ENCODE assay signal across 9 cellular contexts in genomic region chr9:127311239-127311741, GRCh38. TPM values are rescaled to one million over a fixed set of nuclear protein-coding genes. Genes with fewer than 3 reads are reported as not detected.
DNase-seq lines count a peak whose midpoint lies in the region; ATAC-seq and TF ChIP-seq lines count a peak whose summit lies in the region.
"Had no signal": no experiment of that assay in that cellular context is flagged by ENCODE, and none has a peak within 500 bp of the region (broad histone marks: within the 10 kb centered on the region; RNA-seq: fewer than 3 reads in every experiment).

No MANE protein-coding gene starts in this region.

- no peaks in the 10 kb centered on the region for H3K79me2 ChIP-seq in Karpas-422 (ENCODE audit: low read length)

- no peak overlapping the region for H3K27ac Mint-ChIP-seq in activated CD4-positive, alpha-beta memory T cell treated with anti-CD3 and anti-CD28 coated beads, Interleukin-2, amount 10 ng/mL, durations not matched to agents 7 days and 5 days
- H3K27ac Mint-ChIP-seq: memory B cell had no signal

- peak; percentile 64 for ATAC-seq in gastroesophageal sphincter

- peak; percentile 19 for DNase-seq in Caki2 (ENCODE audit: low read depth)
- DNase-seq in Karpas-422: peak; percentile 77
- DNase-seq in activated CD4-positive, alpha-beta memory T cell treated with anti-CD3 and anti-CD28 coated beads, Interleukin-2, amount 10 ng/mL, durations not matched to agents 7 days and 5 days: peak; percentile 42
- DNase-seq in activated effector memory CD4-positive, alpha-beta T cell treated with Interleukin-2 at 50 U/mL for 16 hours: no peak
- DNase-seq in NCI-H526 (lab: John Stamatoyannopoulos, UW): no peak
- no peak for DNase-seq in NCI-H187 treated with DMSO at 0.1 percent for 48 hours (lab: John Stamatoyannopoulos, UW)

- H3K27ac ChIP-seq in Karpas-422 (ENCODE audit: low read length): no peak overlapping the region
- peak overlapping the region; percentile 40 to 69 (median 44) for H3K27ac ChIP-seq in gastroesophageal sphincter
- peak overlapping the region; percentile 56 for H3K27ac ChIP-seq in skeletal muscle tissue (ENCODE audit: low read depth, low read length)

- no peaks in the 10 kb centered on the region for H3K9me3 Mint-ChIP-seq in activated CD4-positive, alpha-beta memory T cell treated with anti-CD3 and anti-CD28 coated beads, Interleukin-2, amount 10 ng/mL, durations not matched to agents 7 days and 5 days
- H3K9me3 Mint-ChIP-seq: memory B cell had no signal

- TF ChIP-seq POLR2A in gastroesophageal sphincter (IDR thresholded peaks at IDR 0.05): no peak

- no peak for TF ChIP-seq EP300 in gastroesophageal sphincter (IDR thresholded peaks at IDR 0.05)

- H3K4me3 Mint-ChIP-seq in activated CD4-positive, alpha-beta memory T cell treated with anti-CD3 and anti-CD28 coated beads, Interleukin-2, amount 10 ng/mL, durations not matched to agents 7 days and 5 days: no peak overlapping the region
- H3K4me3 Mint-ChIP-seq: memory B cell had no signal

- WGBS in gastroesophageal sphincter (ENCODE audit: low coverage in 1 of 2), 2 donors: 8 to 33% methylated on average over 3 to 4 of the region's 5 CpGs

- no peak overlapping the region for H3K4me3 ChIP-seq in Karpas-422 (ENCODE audit: low read length)
- H3K4me3 ChIP-seq in gastroesophageal sphincter: no peak overlapping the region
- peak overlapping the region in 1 of 3 donors; percentile 27 for H3K4me3 ChIP-seq in skeletal muscle tissue (ENCODE audit: low read length in 3 of 3)

- H3K4me2 ChIP-seq in Karpas-422 (ENCODE audit: low read depth, low read length, poor library complexity, severe bottlenecking): no peak overlapping the region

- H3K36me3 ChIP-seq in Karpas-422 (ENCODE audit: insufficient read depth, low read length): no peaks in the 10 kb centered on the region
- H3K36me3 ChIP-seq in gastroesophageal sphincter: peaks cover 0 to 32% of the 10 kb centered on the region in 2 donors
- H3K36me3 ChIP-seq in skeletal muscle tissue (ENCODE audit: control insufficient read depth in 3 of 3, insufficient read depth in 3 of 3, low read length in 3 of 3): peaks cover 0 to 6% (median 3%) of the 10 kb centered on the region in 3 donors

- H3K27me3 Mint-ChIP-seq in activated CD4-positive, alpha-beta memory T cell treated with anti-CD3 and anti-CD28 coated beads, Interleukin-2, amount 10 ng/mL, durations not matched to agents 7 days and 5 days: no peaks in the 10 kb centered on the region
- H3K27me3 Mint-ChIP-seq: memory B cell had no signal

- CTCF ChIA-PET in activated CD4-positive, alpha-beta memory T cell treated with anti-CD3 and anti-CD28 coated beads, Interleukin-2, amount 10 ng/mL, durations not matched to agents 7 days and 5 days (lab: Charles Lee): interaction anchor here (0.7 to 2.3 kb wide), 6 partner anchors 9 to 146 kb away, joined by 3 to 11 read pairs (median 6); partner anchors contain the start of gene SLC2A8

- H3K4me1 ChIP-seq in Karpas-422 (ENCODE audit: low read length) (no peaks in the 10 kb centered on the region), gastroesophageal sphincter (peaks cover 0 to 29% (median 0%) of the 10 kb centered on the region in 3 donors), skeletal muscle tissue (ENCODE audit: control insufficient read depth in 3 of 3, insufficient read depth in 3 of 3, low read length in 3 of 3) (peaks cover 14 to 23% (median 20%) of the 10 kb centered on the region in 3 donors)

- H3K36me3 Mint-ChIP-seq in activated CD4-positive, alpha-beta memory T cell treated with anti-CD3 and anti-CD28 coated beads, Interleukin-2, amount 10 ng/mL, durations not matched to agents 7 days and 5 days (ENCODE audit: low read depth): no peaks in the 10 kb centered on the region

- in situ Hi-C loops in Caki2 (cut with HindIII; ENCODE audit: low pct_unique_long_range_greater_than_20kb, low sequenced_read_pairs): no loop called here

- H4K20me1 ChIP-seq in Karpas-422 (ENCODE audit: insufficient read depth, low read depth, low read length): no peaks in the 10 kb centered on the region

- peak in 3 of 4 experiments; percentile 28 to 47 (median 46) for TF ChIP-seq CTCF in gastroesophageal sphincter (IDR thresholded peaks at IDR 0.05)

- no peak overlapping the region for H3K9ac ChIP-seq in Karpas-422 (ENCODE audit: low read length)
- H3K9ac ChIP-seq in skeletal muscle tissue (ENCODE audit: low read depth in 1 of 3, low read length in 3 of 3): peak overlapping the region in 2 of 3 donors; percentile 7 to 40

- POLR2A ChIA-PET in activated CD4-positive, alpha-beta memory T cell treated with anti-CD3 and anti-CD28 coated beads, Interleukin-2, amount 10 ng/mL, durations not matched to agents 7 days and 5 days (lab: Charles Lee): interaction anchor here (1.2 kb wide), 1 partner anchor 141 kb away, joined by 3 read pairs; no protein-coding TSS in a partner anchor

- H3K9me3 ChIP-seq in Karpas-422 (ENCODE audit: low read length): no peaks in the 10 kb centered on the region
- no peaks in the 10 kb centered on the region for H3K9me3 ChIP-seq in gastroesophageal sphincter
- H3K9me3 ChIP-seq in skeletal muscle tissue (ENCODE audit: control insufficient read depth in 3 of 3, low read length in 3 of 3): no peaks in the 10 kb centered on the region

- H3K27me3 ChIP-seq in Karpas-422 (ENCODE audit: low read length) (no peaks in the 10 kb centered on the region), gastroesophageal sphincter (no peaks in the 10 kb centered on the region), skeletal muscle tissue (ENCODE audit: control insufficient read depth in 3 of 3, insufficient read depth in 3 of 3, low read length in 3 of 3) (no peaks in the 10 kb centered on the region)

- H3K4me1 Mint-ChIP-seq in activated CD4-positive, alpha-beta memory T cell treated with anti-CD3 and anti-CD28 coated beads, Interleukin-2, amount 10 ng/mL, durations not matched to agents 7 days and 5 days: no peaks in the 10 kb centered on the region
- H3K4me1 Mint-ChIP-seq: memory B cell had no signal

- 0 out of 2 replicates have a peak overlapping the region, but pooled peaks have one; percentile 9 for H2AFZ ChIP-seq in Karpas-422 (ENCODE audit: low read length)

- no peaks in the 10 kb centered on the region for H3K9me2 ChIP-seq in Karpas-422 (replicated peaks; ENCODE audit: insufficient read depth, low read length)

RNA-seq across cellular contexts. Expression of gene GARNL3, which starts 46.7 kb away (rescaled TPM):
- total RNA-seq in Caki2 (2014; rRNA removed; shearing (Covaris generic); ENCODE audit: low replicate concordance): 2.0 and 6.4 TPM in 2 replicates
- total RNA-seq in Karpas-422 (2014; rRNA removed; shearing (Covaris generic); ENCODE audit: low replicate concordance): 1.2 and 2.2 TPM in 2 replicates
- total RNA-seq in activated CD4-positive, alpha-beta memory T cell treated with anti-CD3 and anti-CD28 coated beads, Interleukin-2, amount 10 ng/mL, durations not matched to agents 7 days and 5 days: under 1 TPM; 0.86 to 0.95 TPM
- total RNA-seq in gastroesophageal sphincter (10 to 100 TPM in 2 of 4 donors, 1 to 10 TPM in 2; 4.7 to 29.3 (median 11.3) TPM), skeletal muscle tissue (21.9 TPM)

Comparison
In these comparisons a context has a peak if more than half of its experiments do, and no peak if none do; other contexts are left out.
1. DNase-seq: peak in Caki2 (single experiment), Karpas-422 (single experiment) and activated CD4-positive, alpha-beta memory T cell treated with anti-CD3 and anti-CD28 coated beads, Interleukin-2, amount 10 ng/mL, durations not matched to agents 7 days and 5 days (single experiment); none in activated effector memory CD4-positive, alpha-beta T cell treated with Interleukin-2 at 50 U/mL for 16 hours (single experiment), NCI-H526 (0 of 2) and NCI-H187 treated with DMSO at 0.1 percent for 48 hours (single experiment).